10 cellular contexts compared by ENCODE assay signal in genomic region chr14:100617715-100618693, GRCh38. TPM values are rescaled to one million over a fixed set of nuclear protein-coding genes. Genes with fewer than 3 reads are reported as not detected.
DNase-seq lines count a peak whose midpoint lies in the region; ATAC-seq, FAIRE-seq and TF ChIP-seq lines count a peak whose summit lies in the region.
"Had no signal": no experiment of that assay in that cellular context is flagged by ENCODE, and none has a peak within 500 bp of the region (broad histone marks: within the 10 kb centered on the region; RNA-seq: fewer than 3 reads in every experiment).

No MANE protein-coding gene starts in this region.

- TF ChIP-seq CTCF in RWPE2 (IDR thresholded peaks at IDR 0.05; ENCODE audit: poor library complexity, severe bottlenecking) (no peak), fibroblast of pulmonary artery (IDR thresholded peaks at IDR 0.05; ENCODE audit: low read length, missing control alignments) (no peak), pancreas (IDR thresholded peaks at IDR 0.05) (no peak), ascending aorta (IDR thresholded peaks at IDR 0.05) (no peak)

- peaks cover 11% of the 10 kb centered on the region for H3K4me1 ChIP-seq in RWPE2 (ENCODE audit: insufficient read depth, poor library complexity, severe bottlenecking)
- H3K4me1 ChIP-seq in pancreas: peaks cover 8 to 14% (median 9%) of the 10 kb centered on the region in 3 donors
- H3K4me1 ChIP-seq in ascending aorta: no peaks in the 10 kb centered on the region
- no peaks in the 10 kb centered on the region for H3K4me1 ChIP-seq in Karpas-422 (ENCODE audit: low read length)
- H3K4me1 ChIP-seq in small intestine (ENCODE audit: control insufficient read depth in 2 of 2, insufficient read depth in 1 of 2, low read depth in 1 of 2, low read length in 1 of 2): no peaks in the 10 kb centered on the region

- H3K27ac ChIP-seq in RWPE2 (ENCODE audit: poor library complexity, severe bottlenecking): no peak overlapping the region
- no peak overlapping the region for H3K27ac ChIP-seq in pancreas
- H3K27ac ChIP-seq in ascending aorta: no peak overlapping the region
- no peak overlapping the region for H3K27ac ChIP-seq in Karpas-422 (ENCODE audit: low read length)
- H3K27ac ChIP-seq in small intestine (ENCODE audit: low read depth in 1 of 2, low read length in 1 of 2): no peak overlapping the region

- H2AFZ ChIP-seq in Karpas-422 (ENCODE audit: low read length): no peak overlapping the region

- H3K27me3 ChIP-seq in RWPE2 (ENCODE audit: insufficient read depth, poor library complexity, severe bottlenecking): no peaks in the 10 kb centered on the region
- no peaks in the 10 kb centered on the region for H3K27me3 ChIP-seq in pancreas
- H3K27me3 ChIP-seq in ascending aorta: no peaks in the 10 kb centered on the region
- H3K27me3 ChIP-seq in Karpas-422 (ENCODE audit: low read length): no peaks in the 10 kb centered on the region
- H3K27me3 ChIP-seq in small intestine (ENCODE audit: control insufficient read depth in 2 of 2, insufficient read depth in 2 of 2, low read length in 2 of 2): no peaks in the 10 kb centered on the region

- no peak for ATAC-seq in RWPE2 (ENCODE audit: low read depth)
- ATAC-seq in pancreas: peak; percentile 18 to 65 (median 48)

- DNase-seq in DMS 273 (lab: John Stamatoyannopoulos, UW; ENCODE audit: unreplicated experiment) (peak; percentile 68), RWPE2 (ENCODE audit: low spot score) (peak; percentile 42), fibroblast of pulmonary artery (ENCODE audit: low read depth) (peak; percentile 59), pancreas (peak in 1 of 6 donors; percentile 50), ascending aorta (ENCODE audit: low spot score in 2 of 2) (no peak), Karpas-422 (no peak), small intestine (no peak), SHP77 (lab: John Stamatoyannopoulos, UW) (no peak)
- DNase-seq: activated B cell treated with CpG ODN at 0.5 μM for 24 hours had no signal

- FAIRE-seq in pancreas (lab: Jason Lieb, UNC): no peak
- no peak for FAIRE-seq in small intestine (lab: Jason Lieb, UNC)
- FAIRE-seq: colon had no signal

- no peaks in the 10 kb centered on the region for H4K20me1 ChIP-seq in Karpas-422 (ENCODE audit: insufficient read depth, low read depth, low read length)

- no peak overlapping the region for H3K4me2 ChIP-seq in Karpas-422 (ENCODE audit: low read depth, low read length, poor library complexity, severe bottlenecking)

- H3K9me3 ChIP-seq in RWPE2 (ENCODE audit: severe bottlenecking) (no peaks in the 10 kb centered on the region), pancreas (no peaks in the 10 kb centered on the region), ascending aorta (no peaks in the 10 kb centered on the region), Karpas-422 (ENCODE audit: low read length) (no peaks in the 10 kb centered on the region), small intestine (ENCODE audit: control insufficient read depth, low read depth) (no peaks in the 10 kb centered on the region)

- H3K9me2 ChIP-seq in Karpas-422 (replicated peaks; ENCODE audit: insufficient read depth, low read length): no peaks in the 10 kb centered on the region

- H3K36me3 ChIP-seq in RWPE2 (ENCODE audit: low read depth) (no peaks in the 10 kb centered on the region), pancreas (no peaks in the 10 kb centered on the region), ascending aorta (no peaks in the 10 kb centered on the region), Karpas-422 (ENCODE audit: insufficient read depth, low read length) (no peaks in the 10 kb centered on the region), small intestine (ENCODE audit: control insufficient read depth in 2 of 2, insufficient read depth in 2 of 2, low read length in 2 of 2) (no peaks in the 10 kb centered on the region)

- H3K9ac ChIP-seq in Karpas-422 (ENCODE audit: low read length): no peak overlapping the region

- no peaks in the 10 kb centered on the region for H3K79me2 ChIP-seq in Karpas-422 (ENCODE audit: low read length)

- no peak overlapping the region for H3K4me3 ChIP-seq in RWPE2 (ENCODE audit: severe bottlenecking)
- no peak overlapping the region for H3K4me3 ChIP-seq in fibroblast of pulmonary artery (replicated peaks; ENCODE audit: low read depth, low read length)
- H3K4me3 ChIP-seq in pancreas: no peak overlapping the region
- no peak overlapping the region for H3K4me3 ChIP-seq in ascending aorta
- no peak overlapping the region for H3K4me3 ChIP-seq in Karpas-422 (ENCODE audit: low read length)
- no peak overlapping the region for H3K4me3 ChIP-seq in small intestine (ENCODE audit: low read depth in 1 of 2, low read length in 2 of 2)

- intact Hi-C loops in pancreas (cut with DNase I) (no loop called here), ascending aorta (cut with DNase I) (no loop called here)

- WGBS in pancreas, 2 donors: 57 to 58% methylated on average over 24 of the region's 24 CpGs
- WGBS in small intestine, 3 donors: 48 to 76% (median 72%) methylated on average over 24 of the region's 24 CpGs

RNA-seq across cellular contexts. Expression of gene BEGAIN, which starts 30.8 kb away (rescaled TPM):
- total RNA-seq in pancreas (10 to 100 TPM in 4 of 6 donors, 1 to 10 TPM in 2; 9.1 to 18.2 (median 13.2) TPM), ascending aorta (5.9 TPM)
- polyA plus RNA-seq in pancreas (10 to 100 TPM; 20.5 to 32.2 TPM), small intestine (10 to 100 TPM in 1 of 3 donors, 1 to 10 TPM in 2; 1.3 to 13.5 (median 7.4) TPM)
- 0.47 TPM in 1 of 2 replicates, not detected in the other for total RNA-seq in Karpas-422 (2014; rRNA removed; shearing (Covaris generic); ENCODE audit: low replicate concordance)
- total RNA-seq: activated B cell treated with CpG ODN at 0.5 μM for 24 hours had no signal

Comparison
In these comparisons a context has a peak if more than half of its experiments do, and no peak if none do; other contexts are left out.
1. DNase-seq: peak in DMS 273 (single experiment), RWPE2 (single experiment) and fibroblast of pulmonary artery (single experiment); none in ascending aorta (0 of 2), Karpas-422 (single experiment), small intestine (single experiment) and SHP77 (0 of 2).